9 cellular contexts compared by ENCODE assay signal in the genomic region with DNA sequence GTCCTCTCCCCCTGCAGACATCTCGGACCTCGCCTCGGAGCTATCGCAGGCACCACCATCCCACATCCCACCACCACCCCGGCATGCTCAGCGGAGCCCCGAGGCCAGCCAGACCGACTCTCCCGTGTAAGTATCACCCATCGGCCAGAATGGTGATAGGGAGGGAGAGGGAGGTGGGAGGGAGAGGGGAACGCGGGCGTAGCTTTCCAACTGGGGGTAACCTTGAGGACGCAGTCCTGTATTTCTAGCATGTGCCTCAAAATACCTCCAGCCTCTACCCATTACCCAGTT. TPM values are rescaled to one million over a fixed set of nuclear protein-coding genes. Genes with fewer than 3 reads are reported as not detected.
"Had no signal": no experiment of that assay in that cellular context is flagged by ENCODE, and none has a peak within 500 bp of the region (broad histone marks: within the 10 kb centered on the region; RNA-seq: fewer than 3 reads in every experiment).

No MANE protein-coding gene starts in this region.

- DNase-seq: GDM1, GF-D8 had no signal

- FAIRE-seq: G401.6, GM12878, GM12891, GM12892, GM18507, GM19239 had no signal

- ATAC-seq: GM12878 had no signal

- H3K4me3 ChIP-seq: GM12878 had no signal

RNA-seq across cellular contexts. Expression of a gene that starts 37.8 kb away (rescaled TPM):
- total RNA-seq: G401, GM12878 had no signal
- polyA plus RNA-seq: GM12878 had no signal
